7 cellular contexts compared by ENCODE assay signal in genomic region chr5:178163772-178164735, GRCh38. TPM values are rescaled to one million over a fixed set of nuclear protein-coding genes. Genes with fewer than 3 reads are reported as not detected.
A peak's percentile ranks its signal among the peaks of the same experiment; 100 is the strongest.
DNase-seq lines count a peak whose midpoint lies in the region; ATAC-seq and TF ChIP-seq lines count a peak whose summit lies in the region.

No MANE protein-coding gene starts in this region.

- intact Hi-C loops in gastrocnemius medialis (cut with DNase I; ENCODE audit: low total_unique reads) = loop anchor here (1.0 kb wide), 2 partner anchors 43 to 88 kb away; no protein-coding TSS in a partner anchor

- TF ChIP-seq CTCF in hepatocyte (IDR thresholded peaks at IDR 0.05; ENCODE audit: poor library complexity) (peak; percentile 99), gastrocnemius medialis (IDR thresholded peaks at IDR 0.05 in 4 of 5, conservative IDR thresholded peaks at IDR 0.05 in 1 of 5) (peak; percentile 94 to 100 (median 98))

- H3K9me3 Mint-ChIP-seq in T-helper 2 cell treated with Interferon-gamma antibody and Interleukin-4, amounts not matched to agents 5 μg/mL and 100 μg/mL, for 36 hours = no peaks in the 10 kb centered on the region

- peaks cover 20% of the 10 kb centered on the region for H3K27me3 Mint-ChIP-seq in T-helper 2 cell treated with Interferon-gamma antibody and Interleukin-4, amounts not matched to agents 5 μg/mL and 100 μg/mL, for 36 hours (ENCODE audit: low read depth)

- no peaks in the 10 kb centered on the region for H3K9me3 ChIP-seq in hepatocyte (ENCODE audit: low read depth)
- no peaks in the 10 kb centered on the region for H3K9me3 ChIP-seq in gastrocnemius medialis

- no peak overlapping the region for H3K4me3 ChIP-seq in hepatocyte
- H3K4me3 ChIP-seq in gastrocnemius medialis = peak overlapping the region in 3 of 4 donors; percentile 5 to 49 (median 39)

- no peaks in the 10 kb centered on the region for H3K9me2 ChIP-seq in hepatocyte (replicated peaks; ENCODE audit: insufficient read depth)

- no peaks in the 10 kb centered on the region for H3K36me3 Mint-ChIP-seq in T-helper 2 cell treated with Interferon-gamma antibody and Interleukin-4, amounts not matched to agents 5 μg/mL and 100 μg/mL, for 36 hours (ENCODE audit: low read depth)

- H3K4me2 ChIP-seq in hepatocyte = peak overlapping the region; percentile 81

- peak overlapping the region; percentile 47 for H2AFZ ChIP-seq in hepatocyte

- no peaks in the 10 kb centered on the region for H4K20me1 ChIP-seq in hepatocyte (ENCODE audit: insufficient read depth, poor library complexity, severe bottlenecking)

- H3K4me1 Mint-ChIP-seq in T-helper 2 cell treated with Interferon-gamma antibody and Interleukin-4, amounts not matched to agents 5 μg/mL and 100 μg/mL, for 36 hours (ENCODE audit: low read depth) = peaks cover 6% of the 10 kb centered on the region

- no peak for TF ChIP-seq POLR2A in gastrocnemius medialis (IDR thresholded peaks at IDR 0.05)

- H3K27ac ChIP-seq in hepatocyte (no peak overlapping the region), gastrocnemius medialis (no peak overlapping the region)

- H3K36me3 ChIP-seq in hepatocyte (replicated peaks; ENCODE audit: insufficient read depth, low read depth) (no peaks in the 10 kb centered on the region), gastrocnemius medialis (no peaks in the 10 kb centered on the region)

- H3K27ac Mint-ChIP-seq in T-helper 2 cell treated with Interferon-gamma antibody and Interleukin-4, amounts not matched to agents 5 μg/mL and 100 μg/mL, for 36 hours = peak overlapping the region; percentile 31

- ATAC-seq in GM18502 (IDR thresholded peaks at IDR 0.05; ENCODE audit: poor library complexity, unreplicated experiment) (peak; percentile 91), HG02943 (IDR thresholded peaks at IDR 0.05; ENCODE audit: low read depth, unreplicated experiment) (peak; percentile 91), gastrocnemius medialis (peak; percentile 93 to 95)

- 13% methylated on average over 32 of the region's 33 CpGs for WGBS in hepatocyte (ENCODE audit: low lambda C conversion rate, missing lambda C conversion rate)

- in situ Hi-C loops in gastrocnemius medialis (cut with MboI; ENCODE audit: low sequenced_read_pairs in 4 of 4) = loop anchor here in 2 of 4 donors (5.0 kb wide), 1 partner anchor 87 kb away; no protein-coding TSS in a partner anchor

- H3K4me1 ChIP-seq in hepatocyte (ENCODE audit: insufficient read depth) (no peaks in the 10 kb centered on the region), gastrocnemius medialis (peaks cover 0 to 3% of the 10 kb centered on the region in 2 donors)

- no peaks in the 10 kb centered on the region for H3K79me2 ChIP-seq in hepatocyte

- peak overlapping the region; percentile 51 for H3K4me3 Mint-ChIP-seq in T-helper 2 cell treated with Interferon-gamma antibody and Interleukin-4, amounts not matched to agents 5 μg/mL and 100 μg/mL, for 36 hours

- H3K27me3 ChIP-seq in hepatocyte (no peaks in the 10 kb centered on the region), gastrocnemius medialis (peaks cover 0 to 13% (median 9%) of the 10 kb centered on the region in 3 donors)

- peak; percentile 90 for DNase-seq in NCI-H2029 treated with DMSO at 0.1 percent for 48 hours (lab: John Stamatoyannopoulos, UW)
- DNase-seq in T-helper 2 cell treated with Interferon-gamma antibody and Interleukin-4, amounts not matched to agents 5 μg/mL and 100 μg/mL, for 36 hours (ENCODE audit: low spot score) = peak; percentile 83
- DNase-seq in anterior cingulate cortex (lab: John Stamatoyannopoulos, UW) = peak; percentile 6 to 85 (median 61)
- peak; percentile 89 for DNase-seq in hepatocyte (ENCODE audit: low spot score)
- DNase-seq in gastrocnemius medialis = peak; percentile 64 to 75

RNA-seq across cellular contexts. Expression of gene NHP2, which starts 10.4 kb away (rescaled TPM):
- total RNA-seq in hepatocyte (178 and 188 TPM in 2 replicates), gastrocnemius medialis (100 to 1,000 TPM; 157 to 261 (median 241) TPM)
- 148 and 149 TPM in 2 replicates for polyA plus RNA-seq in hepatocyte

RNA-seq across cellular contexts. Expression of gene GMCL2, which starts 23.1 kb away (rescaled TPM):
- total RNA-seq in hepatocyte (not detected in 2 replicates), gastrocnemius medialis (not detected)
- polyA plus RNA-seq in hepatocyte = not detected in 2 replicates

RNA-seq across cellular contexts. Expression of gene RMND5B, which starts 33.2 kb away (rescaled TPM):
- total RNA-seq in hepatocyte (24.6 and 27.2 TPM in 2 replicates), gastrocnemius medialis (10 to 100 TPM; 24.0 to 55.9 (median 44.2) TPM)
- polyA plus RNA-seq in hepatocyte = 33.2 and 42.2 TPM in 2 replicates

RNA-seq across cellular contexts. Expression of gene HNRNPAB, which starts 40.3 kb away (rescaled TPM):
- total RNA-seq in hepatocyte (83.2 and 85.2 TPM in 2 replicates), gastrocnemius medialis (100 to 1,000 TPM in 2 of 4 donors, 10 to 100 TPM in 2; 84.2 to 117 (median 106) TPM)
- polyA plus RNA-seq in hepatocyte = 169 and 175 TPM in 2 replicates

RNA-seq across cellular contexts. Expression of gene N4BP3, which starts 50.7 kb away (rescaled TPM):
- total RNA-seq in hepatocyte = 1.4 and 2.3 TPM in 2 replicates
- 1.3 and 1.6 TPM in 2 replicates for polyA plus RNA-seq in hepatocyte
- 1 to 10 TPM; 1.6 to 3.2 (median 2.1) TPM for total RNA-seq in gastrocnemius medialis
